Comparison of ENCODE assay signal across 17 cellular contexts in genomic region chr7:66282594-66282935, GRCh38.
DNase-seq lines count a peak whose midpoint lies in the region; ATAC-seq, FAIRE-seq and TF ChIP-seq lines count a peak whose summit lies in the region.
"Had no signal": no experiment of that assay in that cellular context is flagged by ENCODE, and none has a peak within 500 bp of the region (broad histone marks: within the 10 kb centered on the region; RNA-seq: fewer than 3 reads in every experiment).

No MANE protein-coding gene starts in this region.

- no peak for FAIRE-seq in astrocyte (lab: Jason Lieb, UNC)

- RAD21 ChIA-PET in HCT116 (lab: Charles Lee; ENCODE audit: low non-redundant PET in 1 of 2, low total read pairs in 2 of 2, uncharacterized antibody in 2 of 2, unreplicated experiment in 2 of 2): no interaction called here

- no peak for TF ChIP-seq RAD21 in HCT116 (IDR thresholded peaks at IDR 0.05; ENCODE audit: low read depth)

- H3K4me3 Mint-ChIP-seq in astrocyte (ENCODE audit: unreplicated experiment): no peak overlapping the region
- H3K4me3 Mint-ChIP-seq in stimulated activated naive CD8-positive, alpha-beta T cell treated with anti-CD3 and anti-CD28 coated beads, Interleukin-15, amount 100 ng/mL, for 72 hours: no peak overlapping the region
- H3K4me3 Mint-ChIP-seq: naive thymus-derived CD4-positive, alpha-beta T cell had no signal

- peaks cover 5% of the 10 kb centered on the region for H3K36me3 Mint-ChIP-seq in astrocyte (ENCODE audit: low read depth, unreplicated experiment)

- POLR2A ChIA-PET in HCT116 (lab: Charles Lee): no interaction called here

- H3K27ac ChIP-seq in HCT116 (ENCODE audit: low read depth, low read length): no peak overlapping the region
- H3K27ac ChIP-seq in astrocyte (ENCODE audit: low read depth, low read length): peak overlapping the region; percentile 82
- peak overlapping the region; percentile 62 for H3K27ac ChIP-seq in hepatocyte
- H3K27ac ChIP-seq in stomach: peak overlapping the region in 3 of 5 donors; percentile 12 to 61 (median 47)
- H3K27ac ChIP-seq: BLaER1 had no signal

- TF ChIP-seq CTCF in HCT116 (IDR thresholded peaks at IDR 0.05 in 2 of 3, conservative IDR thresholded peaks at IDR 0.05 in 1 of 3; ENCODE audit: borderline replicate concordance in 1 of 3, insufficient read depth in 1 of 3, low read depth in 2 of 3, low read length in 2 of 3): no peak
- no peak for TF ChIP-seq CTCF in astrocyte (IDR thresholded peaks at IDR 0.05; ENCODE audit: insufficient read depth, low read depth, low read length)
- no peak for TF ChIP-seq CTCF in hepatocyte (IDR thresholded peaks at IDR 0.05; ENCODE audit: poor library complexity)
- TF ChIP-seq CTCF in stomach (IDR thresholded peaks at IDR 0.05): no peak

- peak overlapping the region; percentile 53; the same call in 1 of the 2 replicates for H3K4me2 ChIP-seq in HCT116 (ENCODE audit: low read length)
- H3K4me2 ChIP-seq in astrocyte (ENCODE audit: low read length): peak overlapping the region; percentile 56
- H3K4me2 ChIP-seq in hepatocyte: peak overlapping the region; percentile 23
- H3K4me2 ChIP-seq: BLaER1 had no signal

- H3K27ac Mint-ChIP-seq in astrocyte (ENCODE audit: unreplicated experiment): peak overlapping the region; percentile 87
- no peak overlapping the region for H3K27ac Mint-ChIP-seq in stimulated activated naive CD8-positive, alpha-beta T cell treated with anti-CD3 and anti-CD28 coated beads, Interleukin-15, amount 100 ng/mL, for 72 hours
- H3K27ac Mint-ChIP-seq: naive thymus-derived CD4-positive, alpha-beta T cell had no signal

- no peak for TF ChIP-seq POLR2A in HCT116 (IDR thresholded peaks at IDR 0.05; ENCODE audit: borderline replicate concordance, extremely low read depth, insufficient read depth, insufficient read length)
- TF ChIP-seq POLR2A in stomach (IDR thresholded peaks at IDR 0.05): no peak

- no peaks in the 10 kb centered on the region for H4K20me1 ChIP-seq in HCT116 (ENCODE audit: insufficient read depth)
- H4K20me1 ChIP-seq in astrocyte (ENCODE audit: insufficient read depth, low read length): peaks cover 3% of the 10 kb centered on the region
- H4K20me1 ChIP-seq in hepatocyte (ENCODE audit: insufficient read depth, poor library complexity, severe bottlenecking): no peaks in the 10 kb centered on the region
- H4K20me1 ChIP-seq: BLaER1 had no signal

- peaks cover 1% of the 10 kb centered on the region for H3K9me3 Mint-ChIP-seq in astrocyte (ENCODE audit: unreplicated experiment)
- no peaks in the 10 kb centered on the region for H3K9me3 Mint-ChIP-seq in stimulated activated naive CD8-positive, alpha-beta T cell treated with anti-CD3 and anti-CD28 coated beads, Interleukin-15, amount 100 ng/mL, for 72 hours

- peaks cover 9 to 30% of the 10 kb centered on the region in 2 experiments for H3K4me1 ChIP-seq in HCT116 (ENCODE audit: control insufficient read depth in 1 of 2, insufficient read depth in 2 of 2, low read length in 2 of 2)
- H3K4me1 ChIP-seq in astrocyte (ENCODE audit: insufficient read depth, low read length): peaks cover 34% of the 10 kb centered on the region
- H3K4me1 ChIP-seq in hepatocyte (ENCODE audit: insufficient read depth): peaks cover 4% of the 10 kb centered on the region
- peaks cover 0 to 25% (median 13%) of the 10 kb centered on the region in 4 donors for H3K4me1 ChIP-seq in stomach
- H3K4me1 ChIP-seq: BLaER1 had no signal

- H3K9ac ChIP-seq in HCT116 (ENCODE audit: low read length): no peak overlapping the region; the same call in 1 of the 2 replicates
- H3K9ac ChIP-seq in astrocyte (ENCODE audit: low read length): peak overlapping the region; percentile 52
- H3K9ac ChIP-seq: BLaER1 had no signal

- H3K79me2 ChIP-seq in HCT116 (ENCODE audit: insufficient read depth, low read length) (no peaks in the 10 kb centered on the region; the same call in 1 of the 2 replicates), astrocyte (ENCODE audit: insufficient read depth, low read length) (peaks cover 57% of the 10 kb centered on the region), hepatocyte (peaks cover 78% of the 10 kb centered on the region)

- H3K27me3 ChIP-seq in HCT116 (ENCODE audit: insufficient read depth, low read length): no peaks in the 10 kb centered on the region
- H3K27me3 ChIP-seq in astrocyte (ENCODE audit: insufficient read depth, low read length): no peaks in the 10 kb centered on the region
- H3K27me3 ChIP-seq in hepatocyte: no peaks in the 10 kb centered on the region
- H3K27me3 ChIP-seq in stomach: no peaks in the 10 kb centered on the region
- H3K27me3 ChIP-seq: BLaER1 had no signal

- CTCF ChIA-PET in HCT116 (lab: Charles Lee): no interaction called here

- TF ChIP-seq EP300 in stomach (IDR thresholded peaks at IDR 0.05): no peak

- BruUV-seq in HCT116 (replicated peaks; lab: Mats Ljungman, UMichigan): no TSS peak

- peaks cover 34% of the 10 kb centered on the region for H3K4me1 Mint-ChIP-seq in astrocyte (ENCODE audit: low read depth, unreplicated experiment)
- H3K4me1 Mint-ChIP-seq in stimulated activated naive CD8-positive, alpha-beta T cell treated with anti-CD3 and anti-CD28 coated beads, Interleukin-15, amount 100 ng/mL, for 72 hours: peaks cover 12% of the 10 kb centered on the region

- H3K27me3 Mint-ChIP-seq in astrocyte (ENCODE audit: low read depth, unreplicated experiment): no peaks in the 10 kb centered on the region
- H3K27me3 Mint-ChIP-seq in stimulated activated naive CD8-positive, alpha-beta T cell treated with anti-CD3 and anti-CD28 coated beads, Interleukin-15, amount 100 ng/mL, for 72 hours: no peaks in the 10 kb centered on the region
- H3K27me3 Mint-ChIP-seq: naive thymus-derived CD4-positive, alpha-beta T cell had no signal

- ATAC-seq in HCT116: no peak
- no peak for ATAC-seq in stimulated activated naive CD8-positive, alpha-beta T cell treated with anti-CD3 and anti-CD28 coated beads, Interleukin-15, amount 100 ng/mL, for 72 hours

- H2AFZ ChIP-seq in HCT116 (ENCODE audit: low read depth, low read length, poor library complexity, severe bottlenecking): no peak overlapping the region
- no peak overlapping the region for H2AFZ ChIP-seq in astrocyte (ENCODE audit: low read depth, low read length)
- no peak overlapping the region for H2AFZ ChIP-seq in hepatocyte

- H3K36me3 ChIP-seq in HCT116 (ENCODE audit: control insufficient read depth in 1 of 2, insufficient read depth in 2 of 2, low read length in 2 of 2): no peaks in the 10 kb centered on the region
- no peaks in the 10 kb centered on the region for H3K36me3 ChIP-seq in astrocyte (ENCODE audit: insufficient read depth, low read length)
- no peaks in the 10 kb centered on the region for H3K36me3 ChIP-seq in hepatocyte (replicated peaks; ENCODE audit: insufficient read depth, low read depth)
- no peaks in the 10 kb centered on the region for H3K36me3 ChIP-seq in stomach
- H3K36me3 ChIP-seq: BLaER1, HAP-1 had no signal

- DNase-seq in HCT116 (ENCODE audit: low read depth, low spot score) (no peak), astrocyte (ENCODE audit: low read depth) (no peak), hepatocyte (ENCODE audit: low spot score) (no peak), stomach (no peak), NK-92 (lab: John Stamatoyannopoulos, UW; ENCODE audit: unreplicated experiment) (no peak)
- no peak for DNase-seq in stimulated activated naive CD8-positive, alpha-beta T cell treated with anti-CD3 and anti-CD28 coated beads, Interleukin-15, amount 100 ng/mL, for 72 hours
- no peak for DNase-seq in stimulated activated naive CD4-positive, alpha-beta T cell treated with Interleukin-2 at 50 U/mL for 16 hours (lab: John Stamatoyannopoulos, UW)
- no peak for DNase-seq in activated CD8-positive, alpha-beta memory T cell treated with anti-CD3 and anti-CD28 coated beads for 24 hours
- DNase-seq: activated CD4-positive, alpha-beta T cell treated with anti-CD3 and anti-CD28 coated beads, Interleukin-2, amount 50 U/mL, for 4 hours; activated T-cell treated with anti-CD3 and anti-CD28 coated beads, Interleukin-2, amount 50 U/mL, for 48 hours; cortex of kidney; naive thymus-derived CD4-positive, alpha-beta T cell; NCI-H1092; NCI-H2171 treated with DMSO at 0.1 percent for 48 hours; stimulated activated CD8-positive, alpha-beta memory T cell treated with anti-CD3 and anti-CD28 coated beads, Interleukin-4, amount 100 ng/mL, for 48 hours had no signal

- H3K9me2 ChIP-seq in HCT116 (ENCODE audit: insufficient read depth) (no peaks in the 10 kb centered on the region), hepatocyte (replicated peaks; ENCODE audit: insufficient read depth) (no peaks in the 10 kb centered on the region)

- no peaks in the 10 kb centered on the region for H3K9me3 ChIP-seq in HCT116 (ENCODE audit: control insufficient read depth in 1 of 2, insufficient read depth in 1 of 2, low read depth in 1 of 2, low read length in 2 of 2)
- no peaks in the 10 kb centered on the region for H3K9me3 ChIP-seq in astrocyte (ENCODE audit: insufficient read depth, low read depth, low read length)
- H3K9me3 ChIP-seq in hepatocyte (ENCODE audit: low read depth): no peaks in the 10 kb centered on the region
- H3K9me3 ChIP-seq in stomach: no peaks in the 10 kb centered on the region
- H3K9me3 ChIP-seq: BLaER1, HAP-1 had no signal

- H3K4me3 ChIP-seq in HCT116 (replicated peaks in 1 of 2; ENCODE audit: low read depth in 1 of 2, low read length in 2 of 2): no peak overlapping the region
- no peak overlapping the region for H3K4me3 ChIP-seq in astrocyte (ENCODE audit: insufficient read depth, low read depth, low read length)
- no peak overlapping the region for H3K4me3 ChIP-seq in hepatocyte
- no peak overlapping the region for H3K4me3 ChIP-seq in stomach
- H3K4me3 ChIP-seq: BLaER1, HAP-1 had no signal

- intact Hi-C loops in HCT116 (cut with micrococcal nuclease) (no loop called here), stomach (cut with DNase I; ENCODE audit: low total_unique reads) (no loop called here)

- WGBS in hepatocyte (ENCODE audit: low lambda C conversion rate, missing lambda C conversion rate): 83% methylated on average over 6 of the region's 6 CpGs
- WGBS in stomach, 5 donors: 79 to 89% (median 85%) methylated on average over 6 of the region's 6 CpGs

TF ChIP-seq in HCT116, 20 proteins besides CTCF, POLR2A, EP300 and RAD21:
- TF ChIP-seq SRF (IDR thresholded peaks at IDR 0.05; ENCODE audit: low read depth) (no peak), MAX (IDR thresholded peaks at IDR 0.05) (no peak), CEBPB (IDR thresholded peaks at IDR 0.05; ENCODE audit: low read depth) (no peak)
